ENCODE assay signal across 9 cellular contexts in the genomic region with DNA sequence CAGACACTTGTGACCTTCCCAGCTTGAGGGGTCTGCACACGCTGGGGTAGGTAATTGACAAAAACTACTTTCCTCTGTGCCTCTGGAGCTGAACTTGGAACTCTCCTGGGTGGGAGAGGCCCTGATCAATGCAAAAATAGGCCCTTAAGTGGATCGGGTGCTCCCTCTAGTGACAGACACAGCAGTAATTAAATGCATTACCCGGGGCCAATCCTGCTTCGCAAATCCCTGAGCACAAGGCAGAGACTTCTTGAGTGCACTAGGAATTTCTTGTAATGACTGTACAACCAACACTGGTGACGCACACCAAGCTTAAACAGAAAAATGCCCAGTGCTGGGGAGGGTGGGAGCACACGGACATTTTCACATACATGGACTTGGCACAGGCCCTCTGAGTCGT. TPM values are rescaled to one million over a fixed set of nuclear protein-coding genes. Genes with fewer than 3 reads are reported as not detected.
DNase-seq lines count a peak whose midpoint lies in the region; ATAC-seq, FAIRE-seq and TF ChIP-seq lines count a peak whose summit lies in the region.
"Had no signal": no experiment of that assay in that cellular context is flagged by ENCODE, and none has a peak within 500 bp of the region (broad histone marks: within the 10 kb centered on the region; RNA-seq: fewer than 3 reads in every experiment).

No MANE protein-coding gene starts in this region.

- FAIRE-seq in urothelium cell line (lab: Jason Lieb, UNC), result no peak

- WGBS in esophagus muscularis mucosa, result 12% methylated on average over 5 of the region's 7 CpGs

- H3K9me3 ChIP-seq in HAP-1 (no peaks in the 10 kb centered on the region), esophagus muscularis mucosa (no peaks in the 10 kb centered on the region)

- H3K27me3 ChIP-seq in HAP-1 (ENCODE audit: low read depth) (no peaks in the 10 kb centered on the region), esophagus muscularis mucosa (peaks cover 0 to 59% (median 0%) of the 10 kb centered on the region in 4 donors)

- TF ChIP-seq POLR2A in esophagus muscularis mucosa (IDR thresholded peaks at IDR 0.05; ENCODE audit: low read depth), result no peak

- no peak overlapping the region for H3K27ac Mint-ChIP-seq in nephron

- H3K4me1 Mint-ChIP-seq in nephron, result no peaks in the 10 kb centered on the region

- intact Hi-C loops in esophagus muscularis mucosa (cut with DNase I), result loop anchor here (10.0 kb wide), 2 partner anchors 113 to 273 kb away; a partner anchor contains a TSS

- no peak for TF ChIP-seq EP300 in esophagus muscularis mucosa (IDR thresholded peaks at IDR 0.05)

- H3K27me3 Mint-ChIP-seq in nephron (ENCODE audit: low read depth), result peaks cover 22% of the 10 kb centered on the region

- no peaks in the 10 kb centered on the region for H3K9me3 Mint-ChIP-seq in nephron

- H3K4me3 ChIP-seq in HAP-1 (no peak overlapping the region), esophagus muscularis mucosa (no peak overlapping the region)

- DNase-seq in HAP-1 (ENCODE audit: low spot score in 2 of 2) (peak; percentile 70 to 82), NCI-H82 treated with DMSO at 0.1 percent for 48 hours (lab: John Stamatoyannopoulos, UW; ENCODE audit: unreplicated experiment) (peak; percentile 63), activated T-cell treated with anti-CD3 and anti-CD28 coated beads for 4 hours (peak; percentile 47), esophagus muscularis mucosa (ENCODE audit: extremely low spot score) (no peak), urothelium cell line (ENCODE audit: low spot score) (peak; percentile 73)

- in situ Hi-C loops in HAP-1 (cut with MboI; ENCODE audit: low sequenced_read_pairs), result loop anchor here (5.0 to 10.0 kb wide), 2 partner anchors 203 to 276 kb away; no protein-coding TSS in a partner anchor

- H3K4me3 Mint-ChIP-seq in nephron, result no peak overlapping the region

- no peaks in the 10 kb centered on the region for H3K36me3 ChIP-seq in HAP-1 (replicated peaks)
- no peaks in the 10 kb centered on the region for H3K36me3 ChIP-seq in esophagus muscularis mucosa

- no peak overlapping the region for H3K27ac ChIP-seq in C4-2B
- no peak overlapping the region for H3K27ac ChIP-seq in esophagus muscularis mucosa (replicated peaks in 1 of 4)

- ATAC-seq in HG03139 (IDR thresholded peaks at IDR 0.05; ENCODE audit: unreplicated experiment), result no peak

- H3K4me1 ChIP-seq in HAP-1 (no peaks in the 10 kb centered on the region), esophagus muscularis mucosa (no peaks in the 10 kb centered on the region)

- no peaks in the 10 kb centered on the region for H3K36me3 Mint-ChIP-seq in nephron (ENCODE audit: low read depth)

- TF ChIP-seq CTCF in C4-2B (conservative IDR thresholded peaks at IDR 0.05), result peak; percentile 83
- TF ChIP-seq CTCF in esophagus muscularis mucosa (IDR thresholded peaks at IDR 0.05), result peak; percentile 53 to 65 (median 61)
- peak; percentile 73 to 79 (median 75) for TF ChIP-seq CTCF in nephron (IDR thresholded peaks at IDR 0.05; ENCODE audit: unreplicated experiment in 3 of 3)

RNA-seq across cellular contexts. Expression of a gene that starts 10.6 kb away (rescaled TPM):
- total RNA-seq in esophagus muscularis mucosa, result 10 to 100 TPM in 3 of 4 donors, 1 to 10 TPM in 1; 9.1 to 37.9 (median 22.0) TPM

RNA-seq across cellular contexts. Expression of a gene that starts 24.9 kb away (rescaled TPM):
- under 1 TPM in 2 of 4 donors, not detected in 2; under 0.01 to 0.13 TPM for total RNA-seq in esophagus muscularis mucosa
- total RNA-seq: T-helper 1 cell treated with Interleukin-12 subunit alpha and Interleukin-12 subunit beta and Interleukin-4 antibody, amounts not matched to agents 30 ng/mL and 1 ng/mL, for 36 hours had no signal

RNA-seq across cellular contexts. Expression of a gene that starts 32.5 kb away (rescaled TPM):
- total RNA-seq in esophagus muscularis mucosa, result 100 to 1,000 TPM; 263 to 419 (median 369) TPM

RNA-seq across cellular contexts. Expression of a gene that starts 34.1 kb away (rescaled TPM):
- total RNA-seq in esophagus muscularis mucosa, result 1 to 10 TPM in 2 of 4 donors, under 1 TPM in 2; 0.83 to 7.5 (median 1.00) TPM

RNA-seq across cellular contexts. Expression of a gene that starts 41.6 kb away (rescaled TPM):
- not detected for total RNA-seq in esophagus muscularis mucosa
- total RNA-seq: T-helper 1 cell treated with Interleukin-12 subunit alpha and Interleukin-12 subunit beta and Interleukin-4 antibody, amounts not matched to agents 30 ng/mL and 1 ng/mL, for 36 hours had no signal
